ENCODE assay signal across 24 cellular contexts in the genomic region with DNA sequence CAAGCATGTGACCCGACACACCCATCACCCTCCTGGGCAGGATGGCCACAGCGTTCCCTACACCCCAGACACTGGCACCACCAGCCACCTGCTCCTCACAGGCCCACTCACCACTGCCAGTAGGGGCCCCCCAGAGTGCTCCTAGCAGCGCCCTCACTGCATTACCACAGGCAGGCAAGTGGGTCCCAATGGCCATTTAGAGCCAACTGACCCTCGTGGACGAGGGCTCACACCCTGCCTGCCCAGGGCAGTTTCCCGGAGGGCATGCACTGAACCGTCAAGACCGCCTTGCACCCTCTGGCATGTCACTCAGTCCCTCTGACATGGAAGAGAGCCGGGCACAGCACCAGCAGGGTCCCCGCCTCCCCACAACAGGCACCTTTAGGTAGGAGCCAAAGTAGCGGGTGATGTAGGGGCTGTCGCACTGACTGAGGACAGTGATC.
"Had no signal": no experiment of that assay in that cellular context is flagged by ENCODE, and none has a peak within 500 bp of the region (broad histone marks: within the 10 kb centered on the region; RNA-seq: fewer than 3 reads in every experiment).

No MANE protein-coding gene starts in this region.

- H3K36me3 ChIP-seq: ovary had no signal

- H3K27ac ChIP-seq: esophagus squamous epithelium, ovary, right atrium auricular region, upper lobe of left lung, vagina, VCaP had no signal

- H3K4me3 ChIP-seq: esophagus squamous epithelium, lung, ovary, right atrium auricular region, upper lobe of left lung, vagina had no signal

- ATAC-seq: activated T-helper 17 cell treated with anti-CD3 and anti-CD28 coated beads, Interleukin-2, amount 50 U/mL, for 72 hours; left lobe of liver; natural killer cell; stimulated activated naive CD8-positive, alpha-beta T cell treated with anti-CD3 and anti-CD28 coated beads, Interleukin-15, amount 100 ng/mL, for 72 hours had no signal

- H3K9me3 ChIP-seq: esophagus squamous epithelium, ovary, right atrium auricular region, upper lobe of left lung, vagina had no signal

- H3K27me3 ChIP-seq: esophagus squamous epithelium, ovary, right atrium auricular region, upper lobe of left lung, vagina had no signal

- DNase-seq: activated CD4-positive, alpha-beta memory T cell treated with anti-CD3 and anti-CD28 coated beads for 36 hours; activated CD4-positive, alpha-beta T cell treated with anti-CD3 and anti-CD28 coated beads for 48 hours; activated CD8-positive, alpha-beta memory T cell treated with anti-CD3 and anti-CD28 coated beads, Interleukin-2, amount 50 U/mL, for 4 hours; activated gamma-delta T cell treated with Interleukin-2 at 50 U/mL for 16 hours; activated naive CD4-positive, alpha-beta T cell treated with anti-CD3 and anti-CD28 coated beads, Interleukin-2, amount 50 U/mL, for 16 hours; activated T-cell treated with anti-CD3 and anti-CD28 coated beads, Interleukin-2, amount 50 U/mL, for 1 hour; amniotic stem cell; central memory CD4-positive, alpha-beta T cell; esophagus squamous epithelium; foreskin melanocyte; kidney glomerular epithelial cell; mesendoderm; natural killer cell; ovary; stimulated activated CD4-positive, alpha-beta T cell treated with anti-CD3 and anti-CD28 coated beads, Interleukin-2, amount 100 ng/mL, for 48 hours; stimulated activated naive CD8-positive, alpha-beta T cell treated with anti-CD3 and anti-CD28 coated beads, Interleukin-15, amount 100 ng/mL, for 72 hours; substantia nigra had no signal
